8 cellular contexts compared by ENCODE assay signal in genomic region chr1:45521413-45522323, GRCh38. TPM values are rescaled to one million over a fixed set of nuclear protein-coding genes. Genes with fewer than 3 reads are reported as not detected.
DNase-seq lines count a peak whose midpoint lies in the region; ATAC-seq and TF ChIP-seq lines count a peak whose summit lies in the region.

PRDX1 (minus strand) TSS chr1:45521884; CDS start chr1:45519043, 2,841 bp downstream.

- peaks cover 6% of the 10 kb centered on the region for H3K36me3 ChIP-seq in endocrine pancreas (ENCODE audit: control insufficient read depth, insufficient read depth, low read length)

- DNase-seq in CMK (ENCODE audit: low read depth), result peak; percentile 98
- DNase-seq in GM20000 (ENCODE audit: low spot score), result peak; percentile 93
- peak; percentile 97 for DNase-seq in HT-29 (ENCODE audit: low spot score)
- peak; percentile 97 for DNase-seq in NOMO-1 treated with dmso at 0.1 percent for 144 hours (lab: John Stamatoyannopoulos, UW; ENCODE audit: unreplicated experiment)
- peak; percentile 97 for DNase-seq in activated CD8-positive, alpha-beta memory T cell treated with anti-CD3 and anti-CD28 coated beads, Interleukin-2, amount 10 ng/mL, durations not matched to agents 7 days and 5 days
- peak; percentile 100 for DNase-seq in mesenteric fat pad (ENCODE audit: low spot score)
- DNase-seq in stimulated activated CD8-positive, alpha-beta memory T cell treated with anti-CD3 and anti-CD28 coated beads, Interleukin-15, amount 100 ng/mL, for 24 hours (ENCODE audit: low read depth), result peak; percentile 96

- no peaks in the 10 kb centered on the region for H3K9me3 ChIP-seq in endocrine pancreas (ENCODE audit: control insufficient read depth, low read length)

- ATAC-seq in activated CD8-positive, alpha-beta memory T cell treated with anti-CD3 and anti-CD28 coated beads, Interleukin-2, amount 10 ng/mL, durations not matched to agents 7 days and 5 days, result peak; percentile 85

- H3K27me3 Mint-ChIP-seq in activated CD8-positive, alpha-beta memory T cell treated with anti-CD3 and anti-CD28 coated beads, Interleukin-2, amount 10 ng/mL, durations not matched to agents 7 days and 5 days, result peaks cover 9% of the 10 kb centered on the region

- no peaks in the 10 kb centered on the region for H3K4me1 ChIP-seq in endocrine pancreas (ENCODE audit: control insufficient read depth, insufficient read depth, low read length)

- H3K4me3 ChIP-seq in endocrine pancreas (ENCODE audit: control insufficient read depth, insufficient read depth, low read length), result peak within 1 kb of the TSS; percentile 84

- no peaks in the 10 kb centered on the region for H3K9me3 Mint-ChIP-seq in activated CD8-positive, alpha-beta memory T cell treated with anti-CD3 and anti-CD28 coated beads, Interleukin-2, amount 10 ng/mL, durations not matched to agents 7 days and 5 days (ENCODE audit: low read depth)

- H3K27me3 ChIP-seq in endocrine pancreas (ENCODE audit: control insufficient read depth, insufficient read depth, low read length), result no peaks in the 10 kb centered on the region

- H3K4me3 Mint-ChIP-seq in activated CD8-positive, alpha-beta memory T cell treated with anti-CD3 and anti-CD28 coated beads, Interleukin-2, amount 10 ng/mL, durations not matched to agents 7 days and 5 days, result peak within 1 kb of the TSS; percentile 93

- peaks cover 44% of the 10 kb centered on the region for H3K4me1 Mint-ChIP-seq in activated CD8-positive, alpha-beta memory T cell treated with anti-CD3 and anti-CD28 coated beads, Interleukin-2, amount 10 ng/mL, durations not matched to agents 7 days and 5 days

- H3K36me3 Mint-ChIP-seq in activated CD8-positive, alpha-beta memory T cell treated with anti-CD3 and anti-CD28 coated beads, Interleukin-2, amount 10 ng/mL, durations not matched to agents 7 days and 5 days, result peaks cover 15% of the 10 kb centered on the region

- H3K9ac ChIP-seq in endocrine pancreas (ENCODE audit: control insufficient read depth, insufficient read depth, low read length), result peak within 1 kb of the TSS; percentile 55

- H3K27ac Mint-ChIP-seq in activated CD8-positive, alpha-beta memory T cell treated with anti-CD3 and anti-CD28 coated beads, Interleukin-2, amount 10 ng/mL, durations not matched to agents 7 days and 5 days, result peak within 1 kb of the TSS; percentile 89

- CTCF ChIA-PET in activated CD8-positive, alpha-beta memory T cell treated with anti-CD3 and anti-CD28 coated beads, Interleukin-2, amount 10 ng/mL, durations not matched to agents 7 days and 5 days (lab: Charles Lee), result interaction anchor here (0.7 to 4.7 kb wide), 14 partner anchors 10 to 64 kb away, joined by 3 to 29 read pairs (median 4); partner anchors contain the start of genes AKR1A1, NASP and TESK2

- no peak for TF ChIP-seq CTCF in GM20000 (IDR thresholded peaks at IDR 0.05; ENCODE audit: extremely low read depth, missing control alignments)

RNA-seq across cellular contexts. Expression of gene PRDX1, which starts in this region (rescaled TPM):
- 630 and 644 TPM in 2 replicates for total RNA-seq in HT-29 (2014; rRNA removed; shearing (Covaris generic))
- total RNA-seq in activated CD8-positive, alpha-beta memory T cell treated with anti-CD3 and anti-CD28 coated beads, Interleukin-2, amount 10 ng/mL, durations not matched to agents 7 days and 5 days, result 100 to 1,000 TPM; 225 to 412 TPM
- total RNA-seq in mesenteric fat pad, result 495 TPM

Comparison
In these comparisons a context has a peak if more than half of its experiments do, and no peak if none do; other contexts are left out.
1. Peak in every context shown above with its lines: DNase-seq, ATAC-seq and H3K4me3 ChIP-seq.